Comparison of ENCODE assay signal across 1 cellular context in the genomic region with DNA sequence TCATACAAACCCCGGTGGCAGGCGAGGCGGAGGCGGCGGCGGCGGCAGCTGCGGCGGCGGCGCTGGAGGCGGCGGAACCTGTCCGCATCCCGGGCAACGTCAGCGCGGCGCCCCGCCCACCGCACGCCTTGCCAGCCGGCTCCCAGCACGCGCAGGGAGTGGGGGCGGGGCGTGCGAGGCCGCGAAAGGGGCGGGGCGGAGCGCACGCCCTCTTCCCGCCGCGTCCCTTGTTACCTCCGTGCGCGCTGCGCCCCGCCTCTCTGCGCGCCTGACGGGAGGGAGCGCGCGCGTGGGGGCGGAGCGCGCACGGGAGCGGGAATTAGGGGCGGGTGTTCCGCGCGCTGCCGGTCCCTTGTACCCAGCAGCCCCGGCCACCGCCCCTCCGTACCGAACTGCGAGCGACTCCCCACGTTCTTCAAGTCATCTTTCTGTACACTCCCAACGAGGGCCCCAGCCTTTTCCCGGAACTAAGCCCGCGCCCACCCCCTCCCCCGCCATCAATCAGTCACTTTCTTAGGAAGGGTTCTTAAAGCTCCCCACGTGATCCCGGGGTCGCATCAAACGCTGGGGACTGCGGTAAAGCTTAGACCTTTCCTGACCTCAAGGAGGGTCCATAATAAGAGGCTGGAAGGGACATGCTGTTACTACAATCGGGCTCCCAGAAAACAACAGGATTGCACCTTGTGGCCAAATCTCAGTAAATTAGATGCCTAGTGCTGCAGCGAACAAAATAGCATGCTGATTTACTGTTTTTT.
TF ChIP-seq lines count a peak whose summit lies in the region.

A gene with protein sequence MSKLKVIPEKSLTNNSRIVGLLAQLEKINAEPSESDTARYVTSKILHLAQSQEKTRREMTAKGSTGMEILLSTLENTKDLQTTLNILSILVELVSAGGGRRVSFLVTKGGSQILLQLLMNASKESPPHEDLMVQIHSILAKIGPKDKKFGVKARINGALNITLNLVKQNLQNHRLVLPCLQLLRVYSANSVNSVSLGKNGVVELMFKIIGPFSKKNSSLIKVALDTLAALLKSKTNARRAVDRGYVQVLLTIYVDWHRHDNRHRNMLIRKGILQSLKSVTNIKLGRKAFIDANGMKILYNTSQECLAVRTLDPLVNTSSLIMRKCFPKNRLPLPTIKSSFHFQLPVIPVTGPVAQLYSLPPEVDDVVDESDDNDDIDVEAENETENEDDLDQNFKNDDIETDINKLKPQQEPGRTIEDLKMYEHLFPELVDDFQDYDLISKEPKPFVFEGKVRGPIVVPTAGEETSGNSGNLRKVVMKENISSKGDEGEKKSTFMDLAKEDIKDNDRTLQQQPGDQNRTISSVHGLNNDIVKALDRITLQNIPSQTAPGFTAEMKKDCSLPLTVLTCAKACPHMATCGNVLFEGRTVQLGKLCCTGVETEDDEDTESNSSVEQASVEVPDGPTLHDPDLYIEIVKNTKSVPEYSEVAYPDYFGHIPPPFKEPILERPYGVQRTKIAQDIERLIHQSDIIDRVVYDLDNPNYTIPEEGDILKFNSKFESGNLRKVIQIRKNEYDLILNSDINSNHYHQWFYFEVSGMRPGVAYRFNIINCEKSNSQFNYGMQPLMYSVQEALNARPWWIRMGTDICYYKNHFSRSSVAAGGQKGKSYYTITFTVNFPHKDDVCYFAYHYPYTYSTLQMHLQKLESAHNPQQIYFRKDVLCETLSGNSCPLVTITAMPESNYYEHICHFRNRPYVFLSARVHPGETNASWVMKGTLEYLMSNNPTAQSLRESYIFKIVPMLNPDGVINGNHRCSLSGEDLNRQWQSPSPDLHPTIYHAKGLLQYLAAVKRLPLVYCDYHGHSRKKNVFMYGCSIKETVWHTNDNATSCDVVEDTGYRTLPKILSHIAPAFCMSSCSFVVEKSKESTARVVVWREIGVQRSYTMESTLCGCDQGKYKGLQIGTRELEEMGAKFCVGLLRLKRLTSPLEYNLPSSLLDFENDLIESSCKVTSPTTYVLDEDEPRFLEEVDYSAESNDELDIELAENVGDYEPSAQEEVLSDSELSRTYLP (minus strand): TSS at position 80 of the 755 bp plus-strand sequence. CDS start 29,421 bp downstream, outside the sequence.

TF ChIP-seq in HepG2, 621 proteins besides CTCF, POLR2A, EP300 and RAD21 (continued from another document):
- TF ChIP-seq SP1 (IDR thresholded peaks at IDR 0.05) (no peak), SP1 (CRISPR knock-in tag; IDR thresholded peaks at IDR 0.05) (peak; percentile 85), MYC (CRISPR knock-in tag; IDR thresholded peaks at IDR 0.05; ENCODE audit: borderline replicate concordance) (peak; percentile 35; the same call in 1 of the 2 replicates), ZNF615 (CRISPR knock-in tag; IDR thresholded peaks at IDR 0.05; ENCODE audit: borderline replicate concordance) (no peak), ZNF143 (CRISPR knock-in tag; IDR thresholded peaks at IDR 0.05) (peak; percentile 61), KDM5A (IDR thresholded peaks at IDR 0.05; ENCODE audit: borderline replicate concordance, low read length) (peak; percentile 52; the same call in 1 of the 2 replicates), SOX13 (IDR thresholded peaks at IDR 0.05) (no peak), SOX13 (CRISPR knock-in tag; conservative IDR thresholded peaks at IDR 0.05 in 1 of 2, IDR thresholded peaks at IDR 0.05 in 1 of 2) (peak in 1 of 2 experiments; percentile 15; a peak in 1 of 4 replicates), ZNF468 (CRISPR knock-in tag; IDR thresholded peaks at IDR 0.05) (no peak), SALL1 (CRISPR knock-in tag; IDR thresholded peaks at IDR 0.05) (0 out of 2 replicates have a peak, but pooled peaks have one; percentile 49), BHLHE40 (IDR thresholded peaks at IDR 0.05; ENCODE audit: low read length) (peak; percentile 83), NFIB (CRISPR knock-in tag; IDR thresholded peaks at IDR 0.05; ENCODE audit: borderline replicate concordance) (no peak), ARNT2 (CRISPR knock-in tag; IDR thresholded peaks at IDR 0.05; ENCODE audit: low read depth) (peak; percentile 21; the same call in 1 of the 2 replicates), RFX5 (IDR thresholded peaks at IDR 0.05; ENCODE audit: low read depth, low read length) (no peak), ASH2L (IDR thresholded peaks at IDR 0.05; ENCODE audit: insufficient read length, low read depth, low read length) (peak; percentile 30), YY1 (IDR thresholded peaks at IDR 0.05; ENCODE audit: insufficient read depth, insufficient replicate concordance, low read depth, low read length) (peak; percentile 29), ZFX (CRISPR knock-in tag; IDR thresholded peaks at IDR 0.05; ENCODE audit: low read depth) (peak; percentile 40), MXI1 (IDR thresholded peaks at IDR 0.05; ENCODE audit: borderline replicate concordance, low read depth, low read length) (peak; percentile 66; the same call in 1 of the 3 replicates), CENPT (CRISPR knock-in tag; IDR thresholded peaks at IDR 0.05; ENCODE audit: low read depth) (peak; percentile 46; the same call in 1 of the 2 replicates), HOXA3 (CRISPR knock-in tag; IDR thresholded peaks at IDR 0.05) (peak; percentile 57; the same call in 1 of the 2 replicates), SALL2 (CRISPR knock-in tag; IDR thresholded peaks at IDR 0.05) (0 out of 2 replicates have a peak, but pooled peaks have one; percentile 25)
- TF ChIP-seq, protein P1, sequence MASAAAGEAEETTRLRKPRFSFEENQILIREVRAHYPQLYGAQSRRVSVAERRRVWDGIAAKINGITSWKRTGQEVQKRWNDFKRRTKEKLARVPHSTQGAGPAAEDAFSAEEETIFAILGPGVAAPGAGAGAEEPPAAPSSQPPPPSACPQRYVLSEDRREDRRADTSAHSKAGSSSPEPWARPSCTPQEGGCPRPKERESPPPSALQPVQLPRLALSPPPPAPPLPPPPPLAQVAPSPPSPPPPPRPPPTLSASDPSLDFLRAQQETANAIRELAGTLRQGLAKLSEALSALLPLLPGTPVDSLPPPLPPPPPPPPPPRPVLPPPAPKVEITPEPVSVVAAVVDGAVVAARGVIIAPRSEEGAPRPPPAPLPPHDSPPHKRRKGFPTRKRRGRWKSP (CRISPR knock-in tag; IDR thresholded peaks at IDR 0.05): peak; percentile 72; the same call in 1 of the 2 replicates
- TF ChIP-seq, protein P2, sequence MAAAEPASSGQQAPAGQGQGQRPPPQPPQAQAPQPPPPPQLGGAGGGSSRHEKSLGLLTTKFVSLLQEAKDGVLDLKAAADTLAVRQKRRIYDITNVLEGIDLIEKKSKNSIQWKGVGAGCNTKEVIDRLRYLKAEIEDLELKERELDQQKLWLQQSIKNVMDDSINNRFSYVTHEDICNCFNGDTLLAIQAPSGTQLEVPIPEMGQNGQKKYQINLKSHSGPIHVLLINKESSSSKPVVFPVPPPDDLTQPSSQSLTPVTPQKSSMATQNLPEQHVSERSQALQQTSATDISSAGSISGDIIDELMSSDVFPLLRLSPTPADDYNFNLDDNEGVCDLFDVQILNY (CRISPR knock-in tag; conservative IDR thresholded peaks at IDR 0.05): peak; percentile 73; the same call in 1 of the 2 replicates
- TF ChIP-seq, protein P3, sequence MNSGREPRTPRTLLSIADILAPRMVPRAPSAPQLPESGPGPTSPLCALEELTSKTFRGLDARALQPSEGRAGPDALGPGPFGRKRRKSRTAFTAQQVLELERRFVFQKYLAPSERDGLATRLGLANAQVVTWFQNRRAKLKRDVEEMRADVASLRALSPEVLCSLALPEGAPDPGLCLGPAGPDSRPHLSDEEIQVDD (CRISPR knock-in tag; IDR thresholded peaks at IDR 0.05; ENCODE audit: borderline replicate concordance): no peak
